In genomic region chr9:108088916-108089315, GRCh38 we compare ENCODE assay signal across 23 cellular contexts.
DNase-seq lines count a peak whose midpoint lies in the region; ATAC-seq, FAIRE-seq and TF ChIP-seq lines count a peak whose summit lies in the region.
"Had no signal": no experiment of that assay in that cellular context is flagged by ENCODE, and none has a peak within 500 bp of the region (broad histone marks: within the 10 kb centered on the region; RNA-seq: fewer than 3 reads in every experiment).

No MANE protein-coding gene starts in this region.

- H2AFZ ChIP-seq in K562 (ENCODE audit: low read depth, low read length): 0 out of 2 replicates have a peak overlapping the region, but pooled peaks have one; percentile 11
- no peak overlapping the region for H2AFZ ChIP-seq in mesenchymal stem cell (ENCODE audit: low read depth, low read length)
- H2AFZ ChIP-seq: GM23248 had no signal

- no peak overlapping the region for H3K23ac ChIP-seq in mesenchymal stem cell (ENCODE audit: low read length in 2 of 2)

- no peak overlapping the region for H2BK120ac ChIP-seq in mesenchymal stem cell (ENCODE audit: low read depth, low read length)

- H3K4me2 ChIP-seq in K562 (ENCODE audit: insufficient read depth, low read length) (no peak overlapping the region), mesenchymal stem cell (ENCODE audit: low read length, poor library complexity, severe bottlenecking) (no peak overlapping the region)
- H3K4me2 ChIP-seq: A549 had no signal

- H3K18ac ChIP-seq in mesenchymal stem cell (ENCODE audit: low read depth in 1 of 2, low read length in 2 of 2): no peak overlapping the region

- no peak overlapping the region for H3K4ac ChIP-seq in mesenchymal stem cell (ENCODE audit: low read depth in 1 of 2, low read length in 2 of 2)

- WGBS in K562 (ENCODE audit: insufficient coverage, low coverage, missing lambda C conversion rate): 63% methylated on average over 3 of the region's 3 CpGs
- 99% methylated on average over 3 of the region's 3 CpGs for WGBS in mesenchymal stem cell

- TF ChIP-seq CTCF in VCaP (conservative IDR thresholded peaks at IDR 0.05) (no peak), K562 (IDR thresholded peaks at IDR 0.05 in 2 of 3, conservative IDR thresholded peaks at IDR 0.05 in 1 of 3; ENCODE audit: insufficient read depth in 2 of 3, low read depth in 1 of 3, low read length in 3 of 3) (no peak)

- in situ Hi-C loops in K562 (cut with MboI): no loop called here

- H3K9ac ChIP-seq in K562 (ENCODE audit: insufficient read depth in 1 of 2, low read depth in 2 of 2, low read length in 2 of 2): no peak overlapping the region
- no peak overlapping the region for H3K9ac ChIP-seq in mesenchymal stem cell (ENCODE audit: low read length)
- H3K9ac ChIP-seq: BLaER1 treated with 17β-estradiol and CSF1 and Interleukin-3, amounts not matched to agents 10 nM and 100 nM; GM23248 had no signal

- H4K8ac ChIP-seq in mesenchymal stem cell (ENCODE audit: low read length): no peak overlapping the region

- no peak overlapping the region for H2BK12ac ChIP-seq in mesenchymal stem cell (ENCODE audit: low read length in 2 of 2)

- no peak overlapping the region for H3K4me3 ChIP-seq in K562
- H3K4me3 ChIP-seq in mesenchymal stem cell (ENCODE audit: insufficient read depth in 1 of 2, low read depth in 1 of 2, low read length in 2 of 2): no peak overlapping the region
- H3K4me3 ChIP-seq: A549; BLaER1 treated with 17β-estradiol and CSF1 and Interleukin-3, amounts not matched to agents 10 nM and 100 nM; GM23248 had no signal

- peak; percentile 40; the same call in 2 of the 3 replicates for ATAC-seq in K562
- ATAC-seq in HG03354 (IDR thresholded peaks at IDR 0.05; ENCODE audit: poor library complexity, severe bottlenecking, unreplicated experiment): no peak
- ATAC-seq: A549 had no signal

- H3K9me1 ChIP-seq in K562 (ENCODE audit: control insufficient read depth, insufficient read depth, low read length): no peaks in the 10 kb centered on the region

- no peak for DNase-seq in K562 (ENCODE audit: extremely low read depth in 1 of 4, low spot score in 3 of 4)
- no peak for DNase-seq in mesenchymal stem cell
- DNase-seq in stimulated activated naive CD4-positive, alpha-beta T cell (lab: John Stamatoyannopoulos, UW): no peak
- no peak for DNase-seq in cerebellum (ENCODE audit: low spot score)
- DNase-seq: 8988T; ACHN; AML-193; BE2C; CD4-positive, alpha-beta T cell; CD8-positive, alpha-beta memory T cell; DMS 273 treated with DMSO at 0.1 percent for 48 hours; DND-41; GM23248; H7; HCEC 1CT had no signal

- POLR2A ChIA-PET in K562 (lab: Yijun Ruan, JAX): interaction anchor here (0.6 kb wide), 1 partner anchor 54 kb away, joined by 3 read pairs; no protein-coding TSS in a partner anchor

- peak overlapping the region; percentile 21 for H2AK5ac ChIP-seq in mesenchymal stem cell (ENCODE audit: low read length, severe bottlenecking)

- H2BK5ac ChIP-seq in mesenchymal stem cell (ENCODE audit: low read depth, low read length, poor library complexity, severe bottlenecking): no peak overlapping the region

- intact Hi-C loops in K562 (cut with micrococcal nuclease): no loop called here

- no peaks in the 10 kb centered on the region for H3K79me1 ChIP-seq in mesenchymal stem cell (replicated peaks; ENCODE audit: low read length, poor library complexity, severe bottlenecking)

- no peak for TF ChIP-seq POLR2A in K562 (conservative IDR thresholded peaks at IDR 0.05)

- H4K91ac ChIP-seq in mesenchymal stem cell (ENCODE audit: low read length): no peak overlapping the region

- FAIRE-seq in K562 (lab: Jason Lieb, UNC): no peak
- FAIRE-seq: A549, D721Med, G401.6, GM12892, H1 had no signal

- H3K79me2 ChIP-seq in K562 (ENCODE audit: control insufficient read depth, insufficient read depth, low read length): no peaks in the 10 kb centered on the region

- CTCF ChIA-PET in K562 (lab: Yijun Ruan, JAX; ENCODE audit: low intra/inter-chr PET ratio): no interaction called here

- no TSS peak for BruUV-seq in K562 (replicated peaks; lab: Mats Ljungman, UMichigan)

- H2BK15ac ChIP-seq in mesenchymal stem cell (ENCODE audit: low read depth, poor library complexity, severe bottlenecking): no peak overlapping the region

- no peaks in the 10 kb centered on the region for H3K36me3 ChIP-seq in K562 (ENCODE audit: control insufficient read depth, insufficient read depth, low read length)
- H3K36me3 ChIP-seq in mesenchymal stem cell (ENCODE audit: control insufficient read depth in 1 of 2, insufficient read depth in 2 of 2, low read depth in 1 of 2, low read length in 2 of 2): no peaks in the 10 kb centered on the region
- H3K36me3 ChIP-seq: BE2C; BLaER1 treated with 17β-estradiol and CSF1 and Interleukin-3, amounts not matched to agents 10 nM and 100 nM had no signal

- TF ChIP-seq RAD21 in K562 (CRISPR knock-in tag; conservative IDR thresholded peaks at IDR 0.05 in 1 of 2, IDR thresholded peaks at IDR 0.05 in 1 of 2): no peak

- no peaks in the 10 kb centered on the region for H4K20me1 ChIP-seq in K562 (replicated peaks; ENCODE audit: control insufficient read depth, insufficient read depth, low read length)
- H4K20me1 ChIP-seq: BLaER1 treated with 17β-estradiol and CSF1 and Interleukin-3, amounts not matched to agents 10 nM and 100 nM had no signal

- peaks cover 9% of the 10 kb centered on the region for H3K9me3 ChIP-seq in K562 (replicated peaks; ENCODE audit: control insufficient read depth, insufficient read depth, low read depth, low read length)
- peaks cover 6% of the 10 kb centered on the region for H3K9me3 ChIP-seq in mesenchymal stem cell (ENCODE audit: control insufficient read depth, low read length)
- H3K9me3 ChIP-seq: BE2C had no signal

- H3K27me3 ChIP-seq in K562 (ENCODE audit: control insufficient read depth in 2 of 2, insufficient read depth in 2 of 2, low read length in 2 of 2) (no peaks in the 10 kb centered on the region), mesenchymal stem cell (ENCODE audit: control insufficient read depth in 1 of 2, insufficient read depth in 1 of 2, low read length in 2 of 2) (no peaks in the 10 kb centered on the region)
- H3K27me3 ChIP-seq: BE2C; BLaER1 treated with 17β-estradiol and CSF1 and Interleukin-3, amounts not matched to agents 10 nM and 100 nM had no signal

- TF ChIP-seq EP300 in K562 (IDR thresholded peaks at IDR 0.05; ENCODE audit: low read length): no peak

- no peak overlapping the region for H3K14ac ChIP-seq in mesenchymal stem cell (ENCODE audit: low read length in 2 of 2)

- H3K4me1 ChIP-seq in K562 (replicated peaks in 1 of 2; ENCODE audit: control insufficient read depth in 2 of 2, insufficient read depth in 2 of 2, low read length in 2 of 2) (peaks cover 0 to 21% of the 10 kb centered on the region in 2 experiments; a peak in 2 of 5 replicates), mesenchymal stem cell (ENCODE audit: control insufficient read depth, insufficient read depth, low read depth, low read length) (peaks cover 2% of the 10 kb centered on the region)

- peak overlapping the region; percentile 59 for H3K27ac ChIP-seq in VCaP
- no peak overlapping the region for H3K27ac ChIP-seq in K562 (ENCODE audit: extremely low read depth, low read depth, low read length)
- no peak overlapping the region for H3K27ac ChIP-seq in mesenchymal stem cell (ENCODE audit: low read length, poor library complexity, severe bottlenecking)
- H3K27ac ChIP-seq: BLaER1 treated with 17β-estradiol and CSF1 and Interleukin-3, amounts not matched to agents 10 nM and 100 nM; GM23248 had no signal

TF ChIP-seq in K562, 482 proteins besides CTCF, POLR2A, EP300 and RAD21 (continues in another document):
- TF ChIP-seq TCF7 (IDR thresholded peaks at IDR 0.05; ENCODE audit: borderline replicate concordance): no peak
- TF ChIP-seq HDAC1 (IDR thresholded peaks at IDR 0.05): no peak
- TF ChIP-seq, protein P1, sequence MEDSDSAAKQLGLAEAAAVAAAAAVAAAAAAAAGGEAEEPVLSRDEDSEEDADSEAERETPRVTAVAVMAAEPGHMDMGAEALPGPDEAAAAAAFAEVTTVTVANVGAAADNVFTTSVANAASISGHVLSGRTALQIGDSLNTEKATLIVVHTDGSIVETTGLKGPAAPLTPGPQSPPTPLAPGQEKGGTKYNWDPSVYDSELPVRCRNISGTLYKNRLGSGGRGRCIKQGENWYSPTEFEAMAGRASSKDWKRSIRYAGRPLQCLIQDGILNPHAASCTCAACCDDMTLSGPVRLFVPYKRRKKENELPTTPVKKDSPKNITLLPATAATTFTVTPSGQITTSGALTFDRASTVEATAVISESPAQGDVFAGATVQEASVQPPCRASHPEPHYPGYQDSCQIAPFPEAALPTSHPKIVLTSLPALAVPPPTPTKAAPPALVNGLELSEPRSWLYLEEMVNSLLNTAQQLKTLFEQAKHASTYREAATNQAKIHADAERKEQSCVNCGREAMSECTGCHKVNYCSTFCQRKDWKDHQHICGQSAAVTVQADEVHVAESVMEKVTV (CRISPR knock-in tag; IDR thresholded peaks at IDR 0.05): no peak
- TF ChIP-seq, protein P2, sequence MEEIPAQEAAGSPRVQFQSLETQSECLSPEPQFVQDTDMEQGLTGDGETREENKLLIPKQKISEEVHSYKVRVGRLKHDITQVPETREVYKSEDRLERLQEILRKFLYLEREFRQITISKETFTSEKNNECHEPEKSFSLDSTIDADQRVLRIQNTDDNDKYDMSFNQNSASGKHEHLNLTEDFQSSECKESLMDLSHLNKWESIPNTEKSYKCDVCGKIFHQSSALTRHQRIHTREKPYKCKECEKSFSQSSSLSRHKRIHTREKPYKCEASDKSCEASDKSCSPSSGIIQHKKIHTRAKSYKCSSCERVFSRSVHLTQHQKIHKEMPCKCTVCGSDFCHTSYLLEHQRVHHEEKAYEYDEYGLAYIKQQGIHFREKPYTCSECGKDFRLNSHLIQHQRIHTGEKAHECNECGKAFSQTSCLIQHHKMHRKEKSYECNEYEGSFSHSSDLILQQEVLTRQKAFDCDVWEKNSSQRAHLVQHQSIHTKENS (CRISPR knock-in tag; IDR thresholded peaks at IDR 0.05): no peak
- no peak for TF ChIP-seq SNIP1 (IDR thresholded peaks at IDR 0.05; ENCODE audit: low read depth)
- TF ChIP-seq, protein P3, sequence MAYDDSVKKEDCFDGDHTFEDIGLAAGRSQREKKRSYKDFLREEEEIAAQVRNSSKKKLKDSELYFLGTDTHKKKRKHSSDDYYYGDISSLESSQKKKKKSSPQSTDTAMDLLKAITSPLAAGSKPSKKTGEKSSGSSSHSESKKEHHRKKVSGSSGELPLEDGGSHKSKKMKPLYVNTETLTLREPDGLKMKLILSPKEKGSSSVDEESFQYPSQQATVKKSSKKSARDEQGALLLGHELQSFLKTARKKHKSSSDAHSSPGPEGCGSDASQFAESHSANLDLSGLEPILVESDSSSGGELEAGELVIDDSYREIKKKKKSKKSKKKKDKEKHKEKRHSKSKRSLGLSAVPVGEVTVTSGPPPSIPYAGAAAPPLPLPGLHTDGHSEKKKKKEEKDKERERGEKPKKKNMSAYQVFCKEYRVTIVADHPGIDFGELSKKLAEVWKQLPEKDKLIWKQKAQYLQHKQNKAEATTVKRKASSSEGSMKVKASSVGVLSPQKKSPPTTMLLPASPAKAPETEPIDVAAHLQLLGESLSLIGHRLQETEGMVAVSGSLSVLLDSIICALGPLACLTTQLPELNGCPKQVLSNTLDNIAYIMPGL (CRISPR knock-in tag; IDR thresholded peaks at IDR 0.05): no peak
- no peak for TF ChIP-seq CBX3 (IDR thresholded peaks at IDR 0.05; ENCODE audit: borderline replicate concordance in 1 of 2, low read length in 2 of 2)
- TF ChIP-seq HLTF (IDR thresholded peaks at IDR 0.05): no peak
